ENCODE assay signal across 9 cellular contexts in genomic region chr17:81097134-81097942, GRCh38.
DNase-seq lines count a peak whose midpoint lies in the region; TF ChIP-seq lines count a peak whose summit lies in the region.
"Had no signal": no experiment of that assay in that cellular context is flagged by ENCODE, and none has a peak within 500 bp of the region (broad histone marks: within the 10 kb centered on the region; RNA-seq: fewer than 3 reads in every experiment).

No MANE protein-coding gene starts in this region.

- H3K4me3 Mint-ChIP-seq in activated CD4-positive, alpha-beta memory T cell treated with anti-CD3 and anti-CD28 coated beads for 36 hours, result no peak overlapping the region
- H3K4me3 Mint-ChIP-seq: naive B cell had no signal

- H3K4me1 ChIP-seq in effector memory CD4-positive, alpha-beta T cell (ENCODE audit: control insufficient read depth, insufficient read depth, low read length, poor library complexity, severe bottlenecking), result peaks cover 45% of the 10 kb centered on the region

- H3K9me3 ChIP-seq in effector memory CD4-positive, alpha-beta T cell (ENCODE audit: control insufficient read depth, low read length), result no peaks in the 10 kb centered on the region

- no peak overlapping the region for H3K27ac ChIP-seq in effector memory CD4-positive, alpha-beta T cell (ENCODE audit: insufficient read depth, low read length, poor library complexity, severe bottlenecking)

- H3K4me1 Mint-ChIP-seq in activated CD4-positive, alpha-beta memory T cell treated with anti-CD3 and anti-CD28 coated beads for 36 hours (ENCODE audit: low read depth), result peaks cover 45% of the 10 kb centered on the region

- peak; percentile 76 for TF ChIP-seq RAD21 in Ishikawa (IDR thresholded peaks at IDR 0.05; ENCODE audit: low read depth)

- H3K27me3 ChIP-seq in effector memory CD4-positive, alpha-beta T cell (replicated peaks; ENCODE audit: control insufficient read depth, insufficient read depth, low read length, poor library complexity, severe bottlenecking), result no peaks in the 10 kb centered on the region

- CTCF ChIA-PET in activated CD4-positive, alpha-beta memory T cell treated with anti-CD3 and anti-CD28 coated beads for 36 hours (lab: Charles Lee), result interaction anchor here (0.6 to 3.8 kb wide), 11 partner anchors 55 to 670 kb away, joined by 3 to 27 read pairs (median 3); no protein-coding TSS in a partner anchor

- H3K4me3 ChIP-seq in effector memory CD4-positive, alpha-beta T cell (ENCODE audit: insufficient read depth, low read depth, low read length, poor library complexity, severe bottlenecking), result no peak overlapping the region

- no peak overlapping the region for H3K27ac Mint-ChIP-seq in activated CD4-positive, alpha-beta memory T cell treated with anti-CD3 and anti-CD28 coated beads for 36 hours

- H3K36me3 ChIP-seq in effector memory CD4-positive, alpha-beta T cell (ENCODE audit: control insufficient read depth, insufficient read depth, low read length), result no peaks in the 10 kb centered on the region

- no peaks in the 10 kb centered on the region for H3K9me3 Mint-ChIP-seq in activated CD4-positive, alpha-beta memory T cell treated with anti-CD3 and anti-CD28 coated beads for 36 hours
- H3K9me3 Mint-ChIP-seq: naive B cell had no signal

- intact Hi-C loops in activated CD4-positive, alpha-beta memory T cell treated with anti-CD3 and anti-CD28 coated beads for 36 hours (cut with micrococcal nuclease), result loop anchor here (1.0 to 10.0 kb wide), 2 partner anchors 74 to 843 kb away; no protein-coding TSS in a partner anchor

- no peak; the same call in 1 of the 2 replicates for TF ChIP-seq EP300 in Ishikawa (IDR thresholded peaks at IDR 0.05; ENCODE audit: borderline replicate concordance)

- DNase-seq in AG08395 (ENCODE audit: low spot score) (peak; percentile 87), lung microvascular endothelial cell (ENCODE audit: low read depth in 2 of 2) (peak; percentile 82 to 83), RPMI8226 (no peak), NCI-H345 (lab: John Stamatoyannopoulos, UW) (no peak)
- DNase-seq in activated CD4-positive, alpha-beta memory T cell treated with anti-CD3 and anti-CD28 coated beads for 36 hours, result peak; percentile 75
- DNase-seq in effector memory CD4-positive, alpha-beta T cell, result peak; percentile 12 to 37 (median 18)
- peak; percentile 31 for DNase-seq in stimulated activated CD8-positive, alpha-beta memory T cell treated with anti-CD3 and anti-CD28 coated beads, Interleukin-12 subunit alpha, Interleukin-12 subunit beta, amount 100 ng/mL, for 1 hour (ENCODE audit: low read depth)
- DNase-seq: naive B cell had no signal

- POLR2A ChIA-PET in activated CD4-positive, alpha-beta memory T cell treated with anti-CD3 and anti-CD28 coated beads for 36 hours (lab: Charles Lee), result interaction anchor here (0.6 to 0.8 kb wide), 2 partner anchors 9 to 62 kb away, joined by 3 read pairs; no protein-coding TSS in a partner anchor

- H3K36me3 Mint-ChIP-seq in activated CD4-positive, alpha-beta memory T cell treated with anti-CD3 and anti-CD28 coated beads for 36 hours, result no peaks in the 10 kb centered on the region
- H3K36me3 Mint-ChIP-seq: naive B cell had no signal

- no peaks in the 10 kb centered on the region for H3K27me3 Mint-ChIP-seq in activated CD4-positive, alpha-beta memory T cell treated with anti-CD3 and anti-CD28 coated beads for 36 hours

TF ChIP-seq in Ishikawa, 13 proteins besides CTCF, POLR2A, EP300 and RAD21:
- TF ChIP-seq FOXM1 (IDR thresholded peaks at IDR 0.05; ENCODE audit: borderline replicate concordance, low read depth) (no peak), ZBTB7A (IDR thresholded peaks at IDR 0.05; ENCODE audit: low read depth) (peak; percentile 98), USF1 (IDR thresholded peaks at IDR 0.05) (no peak), TEAD4 (IDR thresholded peaks at IDR 0.05) (0 out of 2 replicates have a peak, but pooled peaks have one; percentile 35), MAX (IDR thresholded peaks at IDR 0.05) (peak; percentile 27; the same call in 1 of the 2 replicates), EGR1 (IDR thresholded peaks at IDR 0.05) (peak; percentile 94), TCF12 (IDR thresholded peaks at IDR 0.05; ENCODE audit: low read depth) (0 out of 2 replicates have a peak, but pooled peaks have one; percentile 24)

Comparison
In these comparisons a context has a peak if more than half of its experiments do, and no peak if none do; other contexts are left out.
1. DNase-seq: peak in AG08395 (single experiment), activated CD4-positive, alpha-beta memory T cell treated with anti-CD3 and anti-CD28 coated beads for 36 hours (single experiment), effector memory CD4-positive, alpha-beta T cell (3 of 3), lung microvascular endothelial cell (2 of 2) and stimulated activated CD8-positive, alpha-beta memory T cell treated with anti-CD3 and anti-CD28 coated beads, Interleukin-12 subunit alpha, Interleukin-12 subunit beta, amount 100 ng/mL, for 1 hour (single experiment); none in RPMI8226 (single experiment) and NCI-H345 (single experiment).